In the genomic region with DNA sequence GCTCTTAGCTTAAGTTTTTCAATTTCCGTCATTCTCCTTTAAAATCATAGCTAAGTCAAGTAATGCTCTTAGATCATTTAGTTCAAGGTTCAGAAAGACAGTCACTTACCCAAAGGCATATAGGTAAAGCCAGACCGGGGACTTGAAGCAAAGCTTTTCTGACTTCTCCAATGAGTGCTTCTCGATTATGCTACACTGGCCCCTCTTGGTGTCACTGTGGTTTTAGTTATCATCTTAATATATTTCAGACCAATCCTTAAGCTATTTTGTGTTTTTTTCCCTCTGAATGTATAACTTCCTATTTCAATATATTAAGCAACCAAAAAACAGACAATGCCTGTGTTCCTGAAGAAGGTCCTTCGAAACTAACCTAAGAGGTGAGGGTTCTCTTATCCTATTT, we compare ENCODE assay signal across 1 cellular context.
TF ChIP-seq lines count a peak whose summit lies in the region.

No MANE protein-coding gene starts in this region.

TF ChIP-seq in HCT116, 20 proteins besides CTCF, POLR2A, EP300 and RAD21 (continued from another document):
- TF ChIP-seq, protein P1, sequence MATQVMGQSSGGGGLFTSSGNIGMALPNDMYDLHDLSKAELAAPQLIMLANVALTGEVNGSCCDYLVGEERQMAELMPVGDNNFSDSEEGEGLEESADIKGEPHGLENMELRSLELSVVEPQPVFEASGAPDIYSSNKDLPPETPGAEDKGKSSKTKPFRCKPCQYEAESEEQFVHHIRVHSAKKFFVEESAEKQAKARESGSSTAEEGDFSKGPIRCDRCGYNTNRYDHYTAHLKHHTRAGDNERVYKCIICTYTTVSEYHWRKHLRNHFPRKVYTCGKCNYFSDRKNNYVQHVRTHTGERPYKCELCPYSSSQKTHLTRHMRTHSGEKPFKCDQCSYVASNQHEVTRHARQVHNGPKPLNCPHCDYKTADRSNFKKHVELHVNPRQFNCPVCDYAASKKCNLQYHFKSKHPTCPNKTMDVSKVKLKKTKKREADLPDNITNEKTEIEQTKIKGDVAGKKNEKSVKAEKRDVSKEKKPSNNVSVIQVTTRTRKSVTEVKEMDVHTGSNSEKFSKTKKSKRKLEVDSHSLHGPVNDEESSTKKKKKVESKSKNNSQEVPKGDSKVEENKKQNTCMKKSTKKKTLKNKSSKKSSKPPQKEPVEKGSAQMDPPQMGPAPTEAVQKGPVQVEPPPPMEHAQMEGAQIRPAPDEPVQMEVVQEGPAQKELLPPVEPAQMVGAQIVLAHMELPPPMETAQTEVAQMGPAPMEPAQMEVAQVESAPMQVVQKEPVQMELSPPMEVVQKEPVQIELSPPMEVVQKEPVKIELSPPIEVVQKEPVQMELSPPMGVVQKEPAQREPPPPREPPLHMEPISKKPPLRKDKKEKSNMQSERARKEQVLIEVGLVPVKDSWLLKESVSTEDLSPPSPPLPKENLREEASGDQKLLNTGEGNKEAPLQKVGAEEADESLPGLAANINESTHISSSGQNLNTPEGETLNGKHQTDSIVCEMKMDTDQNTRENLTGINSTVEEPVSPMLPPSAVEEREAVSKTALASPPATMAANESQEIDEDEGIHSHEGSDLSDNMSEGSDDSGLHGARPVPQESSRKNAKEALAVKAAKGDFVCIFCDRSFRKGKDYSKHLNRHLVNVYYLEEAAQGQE (IDR thresholded peaks at IDR 0.05; ENCODE audit: low read depth), result no peak
- TF ChIP-seq POLR2AphosphoS5 (IDR thresholded peaks at IDR 0.05; ENCODE audit: low read depth, low read length) (no peak), SP1 (IDR thresholded peaks at IDR 0.05; ENCODE audit: low read depth) (no peak), SIN3A (IDR thresholded peaks at IDR 0.05; ENCODE audit: low read depth) (no peak), ZFX (IDR thresholded peaks at IDR 0.05) (no peak), EZH2 (IDR thresholded peaks at IDR 0.05) (no peak)
- TF ChIP-seq, protein P2, sequence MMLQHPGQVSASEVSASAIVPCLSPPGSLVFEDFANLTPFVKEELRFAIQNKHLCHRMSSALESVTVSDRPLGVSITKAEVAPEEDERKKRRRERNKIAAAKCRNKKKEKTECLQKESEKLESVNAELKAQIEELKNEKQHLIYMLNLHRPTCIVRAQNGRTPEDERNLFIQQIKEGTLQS (IDR thresholded peaks at IDR 0.05), result no peak
- TF ChIP-seq, protein P3, sequence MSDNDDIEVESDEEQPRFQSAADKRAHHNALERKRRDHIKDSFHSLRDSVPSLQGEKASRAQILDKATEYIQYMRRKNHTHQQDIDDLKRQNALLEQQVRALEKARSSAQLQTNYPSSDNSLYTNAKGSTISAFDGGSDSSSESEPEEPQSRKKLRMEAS (IDR thresholded peaks at IDR 0.05), result no peak
